Comparison of ENCODE assay signal across 8 cellular contexts in genomic region chr1:64745986-64746940, GRCh38. TPM values are rescaled to one million over a fixed set of nuclear protein-coding genes. Genes with fewer than 3 reads are reported as not detected.
DNase-seq lines count a peak whose midpoint lies in the region; ATAC-seq and TF ChIP-seq lines count a peak whose summit lies in the region.

No MANE protein-coding gene starts in this region.

- H3K4me1 ChIP-seq in BLaER1 (peaks cover 30% of the 10 kb centered on the region), right cardiac atrium (ENCODE audit: control insufficient read depth, insufficient read depth, low read length) (no peaks in the 10 kb centered on the region)

- no peaks in the 10 kb centered on the region for H3K9me3 Mint-ChIP-seq in activated CD8-positive, alpha-beta T cell treated with anti-CD3 and anti-CD28 coated beads for 36 hours

- ATAC-seq in activated CD8-positive, alpha-beta T cell treated with anti-CD3 and anti-CD28 coated beads for 36 hours, result no peak
- ATAC-seq in right cardiac atrium (peak; percentile 69 to 70), HG03175 (IDR thresholded peaks at IDR 0.05; ENCODE audit: unreplicated experiment) (no peak), HG03196 (IDR thresholded peaks at IDR 0.05; ENCODE audit: unreplicated experiment) (no peak)

- CTCF ChIA-PET in activated CD8-positive, alpha-beta T cell treated with anti-CD3 and anti-CD28 coated beads for 36 hours (lab: Charles Lee), result interaction anchor here (1.3 to 1.7 kb wide), 6 partner anchors 8 to 329 kb away, joined by 3 to 8 read pairs (median 5); no protein-coding TSS in a partner anchor

- H3K4me3 Mint-ChIP-seq in activated CD8-positive, alpha-beta T cell treated with anti-CD3 and anti-CD28 coated beads for 36 hours, result peak overlapping the region; percentile 75

- WGBS in right cardiac atrium, result 38% methylated on average over 8 of the region's 8 CpGs

- no peak for TF ChIP-seq CTCF in activated CD8-positive, alpha-beta T cell treated with anti-CD3 and anti-CD28 coated beads for 36 hours (IDR thresholded peaks at IDR 0.05)

- H3K9ac ChIP-seq in BLaER1, result peak overlapping the region; percentile 87

- H3K4me3 ChIP-seq in BLaER1, result peak overlapping the region; percentile 94
- peak overlapping the region; percentile 90 for H3K4me3 ChIP-seq in right cardiac atrium (ENCODE audit: low read length)
- H3K4me3 ChIP-seq in skeletal muscle cell (ENCODE audit: low read depth, low read length), result peak overlapping the region; percentile 69

- intact Hi-C loops in activated CD8-positive, alpha-beta T cell treated with anti-CD3 and anti-CD28 coated beads for 36 hours (cut with micrococcal nuclease), result loop anchor here (5.0 kb wide), 1 partner anchor 81 kb away; no protein-coding TSS in a partner anchor
- intact Hi-C loops in right cardiac atrium (cut with DNase I), result loop anchor here in 1 of 4 donors (10.0 kb wide), 2 partner anchors 79 to 219 kb away; partner anchors contain the start of gene JAK1

- H3K27ac ChIP-seq in BLaER1 (peak overlapping the region; percentile 79), right cardiac atrium (ENCODE audit: low read length) (no peak overlapping the region)

- H4K20me1 ChIP-seq in BLaER1, result peaks cover 6% of the 10 kb centered on the region; the same call in 1 of the 2 replicates

- peaks cover 14% of the 10 kb centered on the region for H3K4me1 Mint-ChIP-seq in activated CD8-positive, alpha-beta T cell treated with anti-CD3 and anti-CD28 coated beads for 36 hours (ENCODE audit: low read depth)

- no peak overlapping the region for H3K27ac Mint-ChIP-seq in activated CD8-positive, alpha-beta T cell treated with anti-CD3 and anti-CD28 coated beads for 36 hours

- POLR2A ChIA-PET in activated CD8-positive, alpha-beta T cell treated with anti-CD3 and anti-CD28 coated beads for 36 hours (lab: Charles Lee), result interaction anchor here (0.6 kb wide), 1 partner anchor 147 kb away, joined by 3 read pairs; no protein-coding TSS in a partner anchor

- H3K27me3 ChIP-seq in BLaER1 (no peaks in the 10 kb centered on the region), right cardiac atrium (ENCODE audit: control insufficient read depth, insufficient read depth) (no peaks in the 10 kb centered on the region)

- H3K9me3 ChIP-seq in BLaER1, result no peaks in the 10 kb centered on the region
- no peaks in the 10 kb centered on the region for H3K9me3 ChIP-seq in right cardiac atrium (ENCODE audit: control insufficient read depth, low read length)

- peak overlapping the region; percentile 80 for H3K4me2 ChIP-seq in BLaER1

- no peaks in the 10 kb centered on the region for H3K27me3 Mint-ChIP-seq in activated CD8-positive, alpha-beta T cell treated with anti-CD3 and anti-CD28 coated beads for 36 hours

- no peaks in the 10 kb centered on the region for H3K36me3 ChIP-seq in BLaER1

- DNase-seq in HT-29 (ENCODE audit: low spot score) (peak; percentile 11), right cardiac atrium (peak in 1 of 3 donors; percentile 27), skeletal muscle cell (ENCODE audit: low read depth) (no peak), NCI-H1092 treated with DMSO at 0.1 percent for 48 hours (lab: John Stamatoyannopoulos, UW) (no peak)
- peak; percentile 3 for DNase-seq in activated CD8-positive, alpha-beta T cell treated with anti-CD3 and anti-CD28 coated beads for 36 hours

- H3K36me3 Mint-ChIP-seq in activated CD8-positive, alpha-beta T cell treated with anti-CD3 and anti-CD28 coated beads for 36 hours (ENCODE audit: low read depth), result no peaks in the 10 kb centered on the region

RNA-seq across cellular contexts. Expression of gene RAVER2, which starts 1.4 kb away (rescaled TPM):
- 12.3 and 12.7 TPM in 2 replicates for total RNA-seq in HT-29 (2014; rRNA removed; shearing (Covaris generic))
- 1 to 10 TPM; 2.6 to 3.1 TPM for total RNA-seq in activated CD8-positive, alpha-beta T cell treated with anti-CD3 and anti-CD28 coated beads for 36 hours
- total RNA-seq in right cardiac atrium, result 10 to 100 TPM; 17.6 to 28.5 (median 25.4) TPM
- polyA plus RNA-seq in right cardiac atrium, result 15.9 TPM

Comparison
In these comparisons a context has a peak if more than half of its experiments do, and no peak if none do; other contexts are left out.
1. DNase-seq: peak in HT-29 (single experiment) and activated CD8-positive, alpha-beta T cell treated with anti-CD3 and anti-CD28 coated beads for 36 hours (single experiment); none in skeletal muscle cell (single experiment) and NCI-H1092 treated with DMSO at 0.1 percent for 48 hours (single experiment).
2. ATAC-seq: peak in right cardiac atrium (2 of 2); none in activated CD8-positive, alpha-beta T cell treated with anti-CD3 and anti-CD28 coated beads for 36 hours (single experiment), HG03175 (single experiment) and HG03196 (single experiment).
3. Peak in every context shown above with its lines, with median percentiles within 50 percentile points of each other: H3K4me3 ChIP-seq.